In genomic region chr2:200812122-200813022, GRCh38 we compare ENCODE assay signal across 8 cellular contexts. TPM values are rescaled to one million over a fixed set of nuclear protein-coding genes. Genes with fewer than 3 reads are reported as not detected.
DNase-seq lines count a peak whose midpoint lies in the region; FAIRE-seq and TF ChIP-seq lines count a peak whose summit lies in the region.

No MANE protein-coding gene starts in this region.

- no peaks in the 10 kb centered on the region for H3F3A ChIP-seq in Loucy (ENCODE audit: low read depth)

- H3K36me3 ChIP-seq in Loucy (ENCODE audit: insufficient read depth, low read length) (peaks cover 36% of the 10 kb centered on the region), keratinocyte (ENCODE audit: control insufficient read depth in 2 of 2, extremely low read depth in 1 of 2, insufficient read depth in 2 of 2, low read length in 2 of 2) (peaks cover 21 to 31% of the 10 kb centered on the region in 2 experiments)

- TF ChIP-seq CTCF in GM12873 (IDR thresholded peaks at IDR 0.05; ENCODE audit: insufficient read depth, low read depth, low read length, missing control alignments) (peak; percentile 58), Loucy (conservative IDR thresholded peaks at IDR 0.05; ENCODE audit: low read length) (peak; percentile 62), WI38 (IDR thresholded peaks at IDR 0.05; ENCODE audit: low read depth, low read length) (peak; percentile 44; the same call in 1 of the 2 replicates), cardiac fibroblast (IDR thresholded peaks at IDR 0.05; ENCODE audit: low read depth, low read length) (peak; percentile 57), keratinocyte (optimal IDR thresholded peaks at IDR 0.05 in 1 of 3, IDR thresholded peaks at IDR 0.05 in 1 of 3, conservative IDR thresholded peaks at IDR 0.05 in 1 of 3; ENCODE audit: extremely low read depth in 1 of 3, insufficient read depth in 2 of 3, low read length in 3 of 3) (peak; percentile 34 to 77 (median 57))

- H3K4me1 ChIP-seq in Loucy (ENCODE audit: insufficient read depth, low read length, poor library complexity, severe bottlenecking) (peaks cover 45% of the 10 kb centered on the region), keratinocyte (ENCODE audit: control insufficient read depth, extremely low read depth, insufficient read depth, low read length) (peaks cover 24% of the 10 kb centered on the region)

- H4K20me1 ChIP-seq in Loucy (ENCODE audit: insufficient read depth, low read length, poor library complexity, severe bottlenecking) (peaks cover 55% of the 10 kb centered on the region), keratinocyte (ENCODE audit: control insufficient read depth, extremely low read depth, insufficient read depth, low read length) (peaks cover 13% of the 10 kb centered on the region)

- H3K9ac ChIP-seq in Loucy (ENCODE audit: low read depth, low read length, poor library complexity, severe bottlenecking) (peak overlapping the region; percentile 94), keratinocyte (ENCODE audit: control insufficient read depth, extremely low read depth, insufficient read depth, low read length) (peak overlapping the region; percentile 98)

- peak overlapping the region; percentile 95 for H2AFZ ChIP-seq in Loucy (ENCODE audit: low read length)
- H2AFZ ChIP-seq in keratinocyte (ENCODE audit: control insufficient read depth, low read length): peak overlapping the region; percentile 39

- peak; percentile 9 for FAIRE-seq in keratinocyte (lab: Jason Lieb, UNC)

- H3K4me3 ChIP-seq in Loucy (ENCODE audit: low read length, poor library complexity, severe bottlenecking): peak overlapping the region; percentile 93
- peak overlapping the region; percentile 77 for H3K4me3 ChIP-seq in WI38 (ENCODE audit: low read depth, low read length)
- H3K4me3 ChIP-seq in cardiac fibroblast (replicated peaks in 1 of 2; ENCODE audit: low read depth in 2 of 2, low read length in 2 of 2): peak overlapping the region; percentile 81 to 85
- peak overlapping the region; percentile 73 to 99 (median 88) for H3K4me3 ChIP-seq in keratinocyte (ENCODE audit: control insufficient read depth in 2 of 3, extremely low read depth in 1 of 3, insufficient read depth in 2 of 3, low read depth in 1 of 3, low read length in 3 of 3)

- H3K4me2 ChIP-seq in Loucy (ENCODE audit: low read depth, low read length, poor library complexity, severe bottlenecking): peak overlapping the region; percentile 88
- peak overlapping the region; percentile 95 for H3K4me2 ChIP-seq in keratinocyte (ENCODE audit: control insufficient read depth, extremely low read depth, insufficient read depth, low read depth, low read length)

- dilution Hi-C loops in keratinocyte (cut with MboI; ENCODE audit: extremely low pct_ligation_motif_present, low sequenced_read_pairs): no loop called here

- H3K27me3 ChIP-seq in Loucy (ENCODE audit: insufficient read depth, low read length, poor library complexity, severe bottlenecking): peaks cover 3% of the 10 kb centered on the region
- no peaks in the 10 kb centered on the region for H3K27me3 ChIP-seq in keratinocyte (ENCODE audit: control insufficient read depth, extremely low read depth, insufficient read depth, low read length)

- H3K27ac ChIP-seq in keratinocyte (ENCODE audit: control insufficient read depth, insufficient read depth, low read length): peak overlapping the region; percentile 98

- H3K9me3 ChIP-seq in Loucy (ENCODE audit: insufficient read depth, low read depth, low read length) (no peaks in the 10 kb centered on the region), keratinocyte (ENCODE audit: control insufficient read depth, low read depth, low read length) (no peaks in the 10 kb centered on the region)

- peak; percentile 75 for DNase-seq in HCEC 1CT
- peak; percentile 62 to 68 for DNase-seq in cardiac fibroblast (ENCODE audit: low read depth in 2 of 2)
- DNase-seq in keratinocyte (ENCODE audit: low read depth, low spot score): no peak
- DNase-seq in stimulated activated CD4-positive, alpha-beta T cell treated with anti-CD3 and anti-CD28 coated beads, Interleukin-15, amount 100 ng/mL, for 1 hour (ENCODE audit: low read depth in 1 of 2, low spot score in 1 of 2): peak; percentile 31 to 47
- DNase-seq in DMS153 (lab: John Stamatoyannopoulos, UW): no peak

- no peaks in the 10 kb centered on the region for H3K9me1 ChIP-seq in keratinocyte (ENCODE audit: control insufficient read depth, extremely low read depth, insufficient read depth, low read length)

- H3K79me2 ChIP-seq in Loucy (ENCODE audit: insufficient read depth, low read length) (peaks cover 53% of the 10 kb centered on the region), keratinocyte (ENCODE audit: control insufficient read depth, insufficient read depth, low read length) (peaks cover 52% of the 10 kb centered on the region)

- no peaks in the 10 kb centered on the region for H3K9me2 ChIP-seq in Loucy (replicated peaks; ENCODE audit: low read depth, low read length)

RNA-seq across cellular contexts. Expression of gene BZW1, which starts 0.7 kb away (rescaled TPM):
- 297 to 402 TPM (median 326 TPM) in 3 replicates for polyA plus RNA-seq in keratinocyte
- 552 TPM for polyA plus RNA-seq in keratinocyte (2011; ENCODE audit: low read depth)
- polyA plus RNA-seq in keratinocyte (2011; cell fraction: cytosol; rRNA removed): 254 and 501 TPM in 2 replicates
- polyA plus RNA-seq in keratinocyte (2011; cell fraction: nucleus; rRNA removed): 251 and 289 TPM in 2 replicates
- polyA plus RNA-seq in keratinocyte (2012; ENCODE audit: low replicate concordance): 318 and 409 TPM in 2 replicates
- 283 to 517 TPM (median 357 TPM) in 3 replicates for polyA minus RNA-seq in keratinocyte
- 315 TPM for polyA minus RNA-seq in keratinocyte (2011; cell fraction: cytosol; rRNA and poly(A)+ RNA removed)
- polyA minus RNA-seq in keratinocyte (2011; cell fraction: nucleus; rRNA and poly(A)+ RNA removed): 128 and 247 TPM in 2 replicates

RNA-seq across cellular contexts. Expression of gene CLK1, which starts 52.1 kb away (rescaled TPM):
- polyA plus RNA-seq in keratinocyte: 40.2 to 70.4 TPM (median 48.0 TPM) in 3 replicates
- 350 TPM for polyA plus RNA-seq in keratinocyte (2011; ENCODE audit: low read depth)
- polyA plus RNA-seq in keratinocyte (2011; cell fraction: cytosol; rRNA removed): 11.0 and 26.5 TPM in 2 replicates
- 83.7 and 132 TPM in 2 replicates for polyA plus RNA-seq in keratinocyte (2011; cell fraction: nucleus; rRNA removed)
- 31.6 and 131 TPM in 2 replicates for polyA plus RNA-seq in keratinocyte (2012; ENCODE audit: low replicate concordance)
- 6.5 to 35.2 TPM (median 14.1 TPM) in 3 replicates for polyA minus RNA-seq in keratinocyte
- polyA minus RNA-seq in keratinocyte (2011; cell fraction: cytosol; rRNA and poly(A)+ RNA removed): 18.4 TPM
- 29.6 and 52.5 TPM in 2 replicates for polyA minus RNA-seq in keratinocyte (2011; cell fraction: nucleus; rRNA and poly(A)+ RNA removed)

Comparison
In these comparisons a context has a peak if more than half of its experiments do, and no peak if none do; other contexts are left out.
1. DNase-seq: peak in HCEC 1CT (single experiment), cardiac fibroblast (2 of 2) and stimulated activated CD4-positive, alpha-beta T cell treated with anti-CD3 and anti-CD28 coated beads, Interleukin-15, amount 100 ng/mL, for 1 hour (2 of 2); none in keratinocyte (single experiment) and DMS153 (single experiment).
2. Peak in every context shown above with its lines, with median percentiles within 50 percentile points of each other: CTCF ChIP-seq and H3K4me3 ChIP-seq.